Comparison of ENCODE assay signal across 1 cellular context in genomic region chr16:53435066-53435688, GRCh38.
TF ChIP-seq lines count a peak whose summit lies in the region.

No MANE protein-coding gene starts in this region.

TF ChIP-seq in HepG2, 621 proteins besides CTCF, POLR2A, EP300 and RAD21 (continued from another document and continues in another):
- TF ChIP-seq ZBTB40 (IDR thresholded peaks at IDR 0.05) = no peak
- no peak for TF ChIP-seq ZBTB40 (CRISPR knock-in tag; IDR thresholded peaks at IDR 0.05)
- TF ChIP-seq TP53 (CRISPR knock-in tag; conservative IDR thresholded peaks at IDR 0.05) = 0 out of 2 replicates have a peak, but pooled peaks have one; percentile 6
- no peak for TF ChIP-seq ZNF616 (CRISPR knock-in tag; IDR thresholded peaks at IDR 0.05; ENCODE audit: low read depth)
- TF ChIP-seq SIX4 (CRISPR knock-in tag; IDR thresholded peaks at IDR 0.05) = no peak
- peak; percentile 22; the same call in 1 of the 2 replicates for TF ChIP-seq IKZF5 (CRISPR knock-in tag; IDR thresholded peaks at IDR 0.05)
- TF ChIP-seq BCL3 (CRISPR knock-in tag; IDR thresholded peaks at IDR 0.05) = 0 out of 2 replicates have a peak, but pooled peaks have one; percentile 3
- no peak for TF ChIP-seq SAFB2 (CRISPR knock-in tag; IDR thresholded peaks at IDR 0.05; ENCODE audit: borderline replicate concordance, low read depth)
- TF ChIP-seq ZNF414 (CRISPR knock-in tag; IDR thresholded peaks at IDR 0.05) = 0 out of 2 replicates have a peak, but pooled peaks have one; percentile 20
- no peak for TF ChIP-seq ZNF263 (CRISPR knock-in tag; IDR thresholded peaks at IDR 0.05)
- peak; percentile 86 for TF ChIP-seq NFYB (CRISPR knock-in tag; IDR thresholded peaks at IDR 0.05)
- TF ChIP-seq ZNF589 (CRISPR knock-in tag; conservative IDR thresholded peaks at IDR 0.05) = no peak
- no peak for TF ChIP-seq ZSCAN29 (CRISPR knock-in tag; conservative IDR thresholded peaks at IDR 0.05)
- no peak for TF ChIP-seq ZNF335 (CRISPR knock-in tag; IDR thresholded peaks at IDR 0.05)
- peak; percentile 68 for TF ChIP-seq ARID4A (CRISPR knock-in tag; IDR thresholded peaks at IDR 0.05; ENCODE audit: borderline replicate concordance)
- TF ChIP-seq AKNA (CRISPR knock-in tag; IDR thresholded peaks at IDR 0.05; ENCODE audit: borderline replicate concordance) = 0 out of 2 replicates have a peak, but pooled peaks have one; percentile 0
- no peak; the same call in 1 of the 2 replicates for TF ChIP-seq ZNF512 (CRISPR knock-in tag; IDR thresholded peaks at IDR 0.05)
- TF ChIP-seq SMAD3 (CRISPR knock-in tag; IDR thresholded peaks at IDR 0.05) = no peak
- no peak for TF ChIP-seq ZNF446 (CRISPR knock-in tag; IDR thresholded peaks at IDR 0.05)
- TF ChIP-seq PITX1 (CRISPR knock-in tag; IDR thresholded peaks at IDR 0.05) = 0 out of 2 replicates have a peak, but pooled peaks have one; percentile 5
- TF ChIP-seq ZBTB2 (CRISPR knock-in tag; IDR thresholded peaks at IDR 0.05; ENCODE audit: low read depth) = no peak
- TF ChIP-seq CBX5 (CRISPR knock-in tag; IDR thresholded peaks at IDR 0.05; ENCODE audit: borderline replicate concordance) = peak; percentile 19; the same call in 1 of the 2 replicates
- TF ChIP-seq IRF2 (CRISPR knock-in tag; IDR thresholded peaks at IDR 0.05) = no peak; the same call in 1 of the 2 replicates
